Comparison of ENCODE assay signal across 9 cellular contexts in genomic region chr2:85273732-85274731, GRCh38. TPM values are rescaled to one million over a fixed set of nuclear protein-coding genes. Genes with fewer than 3 reads are reported as not detected.
A peak's percentile ranks its signal among the peaks of the same experiment; 100 is the strongest.
DNase-seq lines count a peak whose midpoint lies in the region; ATAC-seq, FAIRE-seq and TF ChIP-seq lines count a peak whose summit lies in the region.
"Had no signal": no experiment of that assay in that cellular context is flagged by ENCODE, and none has a peak within 500 bp of the region (broad histone marks: within the 10 kb centered on the region; RNA-seq: fewer than 3 reads in every experiment).

No MANE protein-coding gene starts in this region.

- peaks cover 17% of the 10 kb centered on the region for H3K4me1 ChIP-seq in cardiac muscle cell (ENCODE audit: low read depth)

- H3K4me1 Mint-ChIP-seq in natural killer cell treated with Interleukin-12 subunit alpha and Interleukin-12 subunit beta and Interleukin-15 and Interleukin-18, amount 100 ng/mL, for 72 hours (ENCODE audit: low read depth in 2 of 2): no peaks in the 10 kb centered on the region

- no peak overlapping the region for H3K27ac ChIP-seq in cardiac muscle cell

- DNase-seq in cardiac muscle cell (ENCODE audit: low read depth in 1 of 2, low spot score in 1 of 2): peak; percentile 21 to 71
- no peak for DNase-seq in Right ventricle myocardium inferior (ENCODE audit: missing footprints)
- DNase-seq in RCC 7860 (ENCODE audit: low spot score): peak; percentile 38
- DNase-seq in fibroblast of mammary gland (ENCODE audit: low read depth): peak; percentile 73
- peak; percentile 77 for DNase-seq in urothelium cell line (ENCODE audit: low spot score)
- no peak for DNase-seq in cerebellar cortex (ENCODE audit: low spot score)
- no peak for DNase-seq in natural killer cell treated with Interleukin-12 subunit alpha and Interleukin-12 subunit beta and Interleukin-15 and Interleukin-18, amount 100 ng/mL, for 72 hours (ENCODE audit: low spot score)
- DNase-seq: activated naive CD4-positive, alpha-beta T cell had no signal

- no peaks in the 10 kb centered on the region for H3K36me3 Mint-ChIP-seq in natural killer cell treated with Interleukin-12 subunit alpha and Interleukin-12 subunit beta and Interleukin-15 and Interleukin-18, amount 100 ng/mL, for 72 hours

- peaks cover 8 to 9% of the 10 kb centered on the region in 2 donors for H3K27me3 Mint-ChIP-seq in natural killer cell treated with Interleukin-12 subunit alpha and Interleukin-12 subunit beta and Interleukin-15 and Interleukin-18, amount 100 ng/mL, for 72 hours

- H3K27ac Mint-ChIP-seq in natural killer cell treated with Interleukin-12 subunit alpha and Interleukin-12 subunit beta and Interleukin-15 and Interleukin-18, amount 100 ng/mL, for 72 hours: no peak overlapping the region

- no peaks in the 10 kb centered on the region for H3K9me3 ChIP-seq in cardiac muscle cell (ENCODE audit: low read depth)

- no peak overlapping the region for H3K4me3 Mint-ChIP-seq in natural killer cell treated with Interleukin-12 subunit alpha and Interleukin-12 subunit beta and Interleukin-15 and Interleukin-18, amount 100 ng/mL, for 72 hours

- intact Hi-C loops in Right ventricle myocardium inferior (cut with DNase I): no loop called here

- no peaks in the 10 kb centered on the region for H3K27me3 ChIP-seq in cardiac muscle cell

- ATAC-seq in Right ventricle myocardium inferior (no peak), GM21717 (IDR thresholded peaks at IDR 0.05; ENCODE audit: unreplicated experiment) (no peak)
- no peak for ATAC-seq in natural killer cell treated with Interleukin-12 subunit alpha and Interleukin-12 subunit beta and Interleukin-15 and Interleukin-18, amount 100 ng/mL, for 72 hours

- H3K36me3 ChIP-seq in cardiac muscle cell: no peaks in the 10 kb centered on the region

- H3K4me3 ChIP-seq in cardiac muscle cell (no peak overlapping the region), fibroblast of mammary gland (ENCODE audit: control insufficient read depth, low read depth, low read length) (no peak overlapping the region)

- no peaks in the 10 kb centered on the region for H3K9me3 Mint-ChIP-seq in natural killer cell treated with Interleukin-12 subunit alpha and Interleukin-12 subunit beta and Interleukin-15 and Interleukin-18, amount 100 ng/mL, for 72 hours

- TF ChIP-seq CTCF in cardiac muscle cell (IDR thresholded peaks at IDR 0.05; ENCODE audit: low read depth, low read length): no peak
- no peak for TF ChIP-seq CTCF in fibroblast of mammary gland (conservative IDR thresholded peaks at IDR 0.05; ENCODE audit: control insufficient read depth, insufficient read depth, low read depth, low read length)

- no peak for FAIRE-seq in RCC 7860 (lab: Jason Lieb, UNC)
- FAIRE-seq in urothelium cell line (lab: Jason Lieb, UNC): peak; percentile 68

RNA-seq across cellular contexts. Expression of gene TGOLN2, which starts 53.8 kb away (rescaled TPM):
- total RNA-seq in cardiac muscle cell: 36.6 and 56.1 TPM in 2 replicates
- polyA plus RNA-seq in cardiac muscle cell: 20.1 and 26.6 TPM in 2 replicates
- total RNA-seq in Right ventricle myocardium inferior: 65.6 TPM
- 100 to 1,000 TPM; 133 to 174 TPM for total RNA-seq in natural killer cell treated with Interleukin-12 subunit alpha and Interleukin-12 subunit beta and Interleukin-15 and Interleukin-18, amount 100 ng/mL, for 72 hours

Comparison
In these comparisons a context has a peak if more than half of its experiments do, and no peak if none do; other contexts are left out.
1. DNase-seq: peak in cardiac muscle cell (2 of 2), RCC 7860 (single experiment), fibroblast of mammary gland (single experiment) and urothelium cell line (single experiment); none in Right ventricle myocardium inferior (single experiment), cerebellar cortex (single experiment) and natural killer cell treated with Interleukin-12 subunit alpha and Interleukin-12 subunit beta and Interleukin-15 and Interleukin-18, amount 100 ng/mL, for 72 hours (single experiment).